ENCODE assay signal across 1 cellular context in the genomic region with DNA sequence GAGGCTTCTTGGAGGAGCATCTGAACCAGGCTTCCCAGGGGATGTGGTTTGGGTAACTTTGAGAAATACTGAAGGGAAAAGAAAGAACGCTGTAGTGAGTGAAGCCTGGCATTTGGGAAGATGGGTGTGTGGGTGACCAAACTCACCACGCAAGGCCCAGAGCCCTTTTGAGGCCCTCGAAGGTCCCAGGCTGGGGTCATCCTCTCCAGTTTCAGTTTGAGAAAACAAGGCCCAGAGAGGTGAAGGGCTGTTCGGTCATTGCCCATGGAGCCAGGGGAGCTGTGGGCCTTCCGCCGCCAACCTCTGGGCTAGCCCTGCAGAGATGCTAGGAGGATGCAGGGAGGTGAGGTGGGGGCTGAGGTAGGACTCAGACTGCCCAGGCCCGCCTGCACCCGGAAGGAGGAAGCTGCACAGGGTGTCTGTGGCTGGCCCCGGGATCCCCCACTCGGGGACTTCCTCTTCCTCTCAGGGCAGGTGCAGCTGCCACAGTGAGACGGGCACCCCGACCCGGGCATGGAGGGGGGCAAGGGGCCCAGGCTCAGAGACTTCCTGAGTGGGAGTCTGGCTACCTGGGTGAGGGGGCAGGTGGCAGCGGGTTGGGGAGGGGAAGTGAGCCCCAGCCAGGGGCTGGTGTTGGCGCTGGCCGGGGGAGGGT.
TF ChIP-seq lines count a peak whose summit lies in the region.

A gene with protein sequence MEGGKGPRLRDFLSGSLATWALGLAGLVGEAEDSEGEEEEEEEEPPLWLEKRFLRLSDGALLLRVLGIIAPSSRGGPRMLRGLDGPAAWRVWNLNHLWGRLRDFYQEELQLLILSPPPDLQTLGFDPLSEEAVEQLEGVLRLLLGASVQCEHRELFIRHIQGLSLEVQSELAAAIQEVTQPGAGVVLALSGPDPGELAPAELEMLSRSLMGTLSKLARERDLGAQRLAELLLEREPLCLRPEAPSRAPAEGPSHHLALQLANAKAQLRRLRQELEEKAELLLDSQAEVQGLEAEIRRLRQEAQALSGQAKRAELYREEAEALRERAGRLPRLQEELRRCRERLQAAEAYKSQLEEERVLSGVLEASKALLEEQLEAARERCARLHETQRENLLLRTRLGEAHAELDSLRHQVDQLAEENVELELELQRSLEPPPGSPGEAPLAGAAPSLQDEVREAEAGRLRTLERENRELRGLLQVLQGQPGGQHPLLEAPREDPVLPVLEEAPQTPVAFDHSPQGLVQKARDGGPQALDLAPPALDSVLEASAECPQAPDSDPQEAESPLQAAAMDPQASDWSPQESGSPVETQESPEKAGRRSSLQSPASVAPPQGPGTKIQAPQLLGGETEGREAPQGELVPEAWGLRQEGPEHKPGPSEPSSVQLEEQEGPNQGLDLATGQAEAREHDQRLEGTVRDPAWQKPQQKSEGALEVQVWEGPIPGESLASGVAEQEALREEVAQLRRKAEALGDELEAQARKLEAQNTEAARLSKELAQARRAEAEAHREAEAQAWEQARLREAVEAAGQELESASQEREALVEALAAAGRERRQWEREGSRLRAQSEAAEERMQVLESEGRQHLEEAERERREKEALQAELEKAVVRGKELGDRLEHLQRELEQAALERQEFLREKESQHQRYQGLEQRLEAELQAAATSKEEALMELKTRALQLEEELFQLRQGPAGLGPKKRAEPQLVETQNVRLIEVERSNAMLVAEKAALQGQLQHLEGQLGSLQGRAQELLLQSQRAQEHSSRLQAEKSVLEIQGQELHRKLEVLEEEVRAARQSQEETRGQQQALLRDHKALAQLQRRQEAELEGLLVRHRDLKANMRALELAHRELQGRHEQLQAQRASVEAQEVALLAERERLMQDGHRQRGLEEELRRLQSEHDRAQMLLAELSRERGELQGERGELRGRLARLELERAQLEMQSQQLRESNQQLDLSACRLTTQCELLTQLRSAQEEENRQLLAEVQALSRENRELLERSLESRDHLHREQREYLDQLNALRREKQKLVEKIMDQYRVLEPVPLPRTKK (N-terminal part only) (plus strand): TSS at position 451 of the 655 bp plus-strand sequence. CDS start 63 bp downstream, at position 514.

TF ChIP-seq in WTC11, 78 proteins besides CTCF, POLR2A, EP300 and RAD21 (continued from another document):
- TF ChIP-seq, protein P1, sequence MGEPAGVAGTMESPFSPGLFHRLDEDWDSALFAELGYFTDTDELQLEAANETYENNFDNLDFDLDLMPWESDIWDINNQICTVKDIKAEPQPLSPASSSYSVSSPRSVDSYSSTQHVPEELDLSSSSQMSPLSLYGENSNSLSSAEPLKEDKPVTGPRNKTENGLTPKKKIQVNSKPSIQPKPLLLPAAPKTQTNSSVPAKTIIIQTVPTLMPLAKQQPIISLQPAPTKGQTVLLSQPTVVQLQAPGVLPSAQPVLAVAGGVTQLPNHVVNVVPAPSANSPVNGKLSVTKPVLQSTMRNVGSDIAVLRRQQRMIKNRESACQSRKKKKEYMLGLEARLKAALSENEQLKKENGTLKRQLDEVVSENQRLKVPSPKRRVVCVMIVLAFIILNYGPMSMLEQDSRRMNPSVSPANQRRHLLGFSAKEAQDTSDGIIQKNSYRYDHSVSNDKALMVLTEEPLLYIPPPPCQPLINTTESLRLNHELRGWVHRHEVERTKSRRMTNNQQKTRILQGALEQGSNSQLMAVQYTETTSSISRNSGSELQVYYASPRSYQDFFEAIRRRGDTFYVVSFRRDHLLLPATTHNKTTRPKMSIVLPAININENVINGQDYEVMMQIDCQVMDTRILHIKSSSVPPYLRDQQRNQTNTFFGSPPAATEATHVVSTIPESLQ (CRISPR knock-in tag; IDR thresholded peaks at IDR 0.05) = no peak
- TF ChIP-seq IRF2 (CRISPR knock-in tag; IDR thresholded peaks at IDR 0.05; ENCODE audit: borderline replicate concordance, low read depth) = no peak
- no peak for TF ChIP-seq ATF1 (CRISPR knock-in tag; IDR thresholded peaks at IDR 0.05)
- TF ChIP-seq ZNF671 (CRISPR knock-in tag; IDR thresholded peaks at IDR 0.05) = no peak
- TF ChIP-seq, protein P2, sequence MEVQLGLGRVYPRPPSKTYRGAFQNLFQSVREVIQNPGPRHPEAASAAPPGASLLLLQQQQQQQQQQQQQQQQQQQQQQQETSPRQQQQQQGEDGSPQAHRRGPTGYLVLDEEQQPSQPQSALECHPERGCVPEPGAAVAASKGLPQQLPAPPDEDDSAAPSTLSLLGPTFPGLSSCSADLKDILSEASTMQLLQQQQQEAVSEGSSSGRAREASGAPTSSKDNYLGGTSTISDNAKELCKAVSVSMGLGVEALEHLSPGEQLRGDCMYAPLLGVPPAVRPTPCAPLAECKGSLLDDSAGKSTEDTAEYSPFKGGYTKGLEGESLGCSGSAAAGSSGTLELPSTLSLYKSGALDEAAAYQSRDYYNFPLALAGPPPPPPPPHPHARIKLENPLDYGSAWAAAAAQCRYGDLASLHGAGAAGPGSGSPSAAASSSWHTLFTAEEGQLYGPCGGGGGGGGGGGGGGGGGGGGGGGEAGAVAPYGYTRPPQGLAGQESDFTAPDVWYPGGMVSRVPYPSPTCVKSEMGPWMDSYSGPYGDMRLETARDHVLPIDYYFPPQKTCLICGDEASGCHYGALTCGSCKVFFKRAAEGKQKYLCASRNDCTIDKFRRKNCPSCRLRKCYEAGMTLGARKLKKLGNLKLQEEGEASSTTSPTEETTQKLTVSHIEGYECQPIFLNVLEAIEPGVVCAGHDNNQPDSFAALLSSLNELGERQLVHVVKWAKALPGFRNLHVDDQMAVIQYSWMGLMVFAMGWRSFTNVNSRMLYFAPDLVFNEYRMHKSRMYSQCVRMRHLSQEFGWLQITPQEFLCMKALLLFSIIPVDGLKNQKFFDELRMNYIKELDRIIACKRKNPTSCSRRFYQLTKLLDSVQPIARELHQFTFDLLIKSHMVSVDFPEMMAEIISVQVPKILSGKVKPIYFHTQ (CRISPR knock-in tag; IDR thresholded peaks at IDR 0.05) = no peak
- TF ChIP-seq, protein P3, sequence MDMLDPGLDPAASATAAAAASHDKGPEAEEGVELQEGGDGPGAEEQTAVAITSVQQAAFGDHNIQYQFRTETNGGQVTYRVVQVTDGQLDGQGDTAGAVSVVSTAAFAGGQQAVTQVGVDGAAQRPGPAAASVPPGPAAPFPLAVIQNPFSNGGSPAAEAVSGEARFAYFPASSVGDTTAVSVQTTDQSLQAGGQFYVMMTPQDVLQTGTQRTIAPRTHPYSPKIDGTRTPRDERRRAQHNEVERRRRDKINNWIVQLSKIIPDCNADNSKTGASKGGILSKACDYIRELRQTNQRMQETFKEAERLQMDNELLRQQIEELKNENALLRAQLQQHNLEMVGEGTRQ (CRISPR knock-in tag; IDR thresholded peaks at IDR 0.05) = no peak
- TF ChIP-seq, protein P4, sequence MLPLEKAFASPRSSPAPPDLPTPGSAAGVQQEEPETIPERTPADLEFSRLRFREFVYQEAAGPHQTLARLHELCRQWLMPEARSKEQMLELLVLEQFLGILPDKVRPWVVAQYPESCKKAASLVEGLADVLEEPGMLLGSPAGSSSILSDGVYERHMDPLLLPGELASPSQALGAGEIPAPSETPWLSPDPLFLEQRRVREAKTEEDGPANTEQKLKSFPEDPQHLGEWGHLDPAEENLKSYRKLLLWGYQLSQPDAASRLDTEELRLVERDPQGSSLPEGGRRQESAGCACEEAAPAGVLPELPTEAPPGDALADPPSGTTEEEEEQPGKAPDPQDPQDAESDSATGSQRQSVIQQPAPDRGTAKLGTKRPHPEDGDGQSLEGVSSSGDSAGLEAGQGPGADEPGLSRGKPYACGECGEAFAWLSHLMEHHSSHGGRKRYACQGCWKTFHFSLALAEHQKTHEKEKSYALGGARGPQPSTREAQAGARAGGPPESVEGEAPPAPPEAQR (CRISPR knock-in tag; IDR thresholded peaks at IDR 0.05) = no peak
TF ChIP-seq in WTC11: peak in this region for 0.
